ENCODE assay signal across 12 cellular contexts in the genomic region with DNA sequence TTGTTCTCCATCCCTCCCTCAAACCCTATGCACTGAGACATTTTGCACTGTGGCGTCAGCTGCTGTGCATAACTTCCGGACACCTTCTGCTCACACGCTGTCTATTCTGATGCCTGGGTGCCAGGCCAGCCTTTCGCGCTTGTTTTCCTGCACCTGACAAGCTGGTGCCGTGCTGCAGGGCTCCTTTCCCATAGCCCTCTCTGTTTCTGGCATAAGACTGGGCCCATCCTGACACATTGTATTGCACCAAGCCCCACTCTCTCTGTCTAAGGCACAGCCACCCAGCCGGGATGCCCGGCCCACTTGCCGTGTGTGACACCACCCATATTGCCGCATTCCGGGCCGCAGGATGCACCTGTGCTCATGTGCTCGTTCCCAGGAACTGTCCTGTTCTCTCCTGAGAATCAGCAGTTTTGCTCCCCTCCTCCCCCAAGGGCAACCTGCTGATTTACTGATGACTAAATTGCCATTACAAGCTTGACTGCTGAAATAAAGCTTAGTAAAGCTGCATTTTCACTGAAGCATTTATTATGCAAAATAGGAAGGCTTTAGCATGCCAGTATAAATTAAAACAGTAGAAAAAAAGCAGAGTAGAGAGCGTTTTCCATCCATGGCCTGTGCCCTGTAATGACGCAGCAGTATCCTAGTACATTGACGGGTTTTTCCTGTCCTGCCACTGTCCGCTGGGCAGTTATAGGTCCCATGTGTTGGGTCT.
DNase-seq lines count a peak whose midpoint lies in the region; ATAC-seq and FAIRE-seq lines count a peak whose summit lies in the region.
"Had no signal": no experiment of that assay in that cellular context is flagged by ENCODE, and none has a peak within 500 bp of the region (broad histone marks: within the 10 kb centered on the region; RNA-seq: fewer than 3 reads in every experiment).

No MANE protein-coding gene starts in this region.

- peak overlapping the region; percentile 76 for H3K9ac ChIP-seq in BLaER1

- H3K27me3 Mint-ChIP-seq in central memory CD8-positive, alpha-beta T cell, result no peaks in the 10 kb centered on the region
- no peaks in the 10 kb centered on the region for H3K27me3 Mint-ChIP-seq in activated T-helper 2 cell treated with anti-CD3 and anti-CD28 coated beads, Interferon-gamma antibody, Interleukin-2, Interleukin-4, amounts not matched to agents 10 μg/mL and 5 μg/mL and 100 μg/mL, durations not matched to agents 14 hours and 24 hours and 36 hours (ENCODE audit: low read depth)

- peak overlapping the region; percentile 88 for H3K27ac Mint-ChIP-seq in central memory CD8-positive, alpha-beta T cell (ENCODE audit: low read depth)
- H3K27ac Mint-ChIP-seq in activated T-helper 2 cell treated with anti-CD3 and anti-CD28 coated beads, Interferon-gamma antibody, Interleukin-2, Interleukin-4, amounts not matched to agents 10 μg/mL and 5 μg/mL and 100 μg/mL, durations not matched to agents 14 hours and 24 hours and 36 hours, result no peak overlapping the region

- DNase-seq in GM19239 (ENCODE audit: insufficient read length, low spot score) (no peak), pons (ENCODE audit: low spot score) (no peak), foreskin melanocyte (no peak), SKM-1 (lab: John Stamatoyannopoulos, UW; ENCODE audit: unreplicated experiment) (no peak)
- no peak for DNase-seq in central memory CD8-positive, alpha-beta T cell (ENCODE audit: low spot score in 2 of 2)
- no peak for DNase-seq in activated T-helper 2 cell treated with anti-CD3 and anti-CD28 coated beads, Interferon-gamma antibody, Interleukin-2, Interleukin-4, amounts not matched to agents 10 μg/mL and 5 μg/mL and 100 μg/mL, durations not matched to agents 14 hours and 24 hours and 36 hours (ENCODE audit: low spot score)
- DNase-seq: central memory CD4-positive, alpha-beta T cell; kidney; NCI-H2081 had no signal

- peaks cover 94% of the 10 kb centered on the region for H3K4me1 ChIP-seq in BLaER1

- no peaks in the 10 kb centered on the region for H3K27me3 ChIP-seq in BLaER1

- peak; percentile 85 for FAIRE-seq in GM19239 (lab: Jason Lieb, UNC)
- FAIRE-seq: kidney had no signal

- H3K27ac ChIP-seq in BLaER1, result peak overlapping the region; percentile 92

- H3K36me3 Mint-ChIP-seq in central memory CD8-positive, alpha-beta T cell (ENCODE audit: insufficient read depth), result peaks cover 24% of the 10 kb centered on the region
- H3K36me3 Mint-ChIP-seq in activated T-helper 2 cell treated with anti-CD3 and anti-CD28 coated beads, Interferon-gamma antibody, Interleukin-2, Interleukin-4, amounts not matched to agents 10 μg/mL and 5 μg/mL and 100 μg/mL, durations not matched to agents 14 hours and 24 hours and 36 hours (ENCODE audit: low read depth), result peaks cover 43% of the 10 kb centered on the region

- H4K20me1 ChIP-seq in BLaER1, result no peaks in the 10 kb centered on the region

- ATAC-seq in HG03280 (IDR thresholded peaks at IDR 0.05; ENCODE audit: unreplicated experiment), result peak; percentile 53
- peak; percentile 58 for ATAC-seq in central memory CD8-positive, alpha-beta T cell (replicated peaks; ENCODE audit: extremely low read depth, poor library complexity, severe bottlenecking)

- H3K36me3 ChIP-seq in BLaER1, result no peaks in the 10 kb centered on the region

- H3K9me3 ChIP-seq in BLaER1, result peaks cover 1% of the 10 kb centered on the region; the same call in 1 of the 2 replicates

- peak overlapping the region; percentile 43 for H3K4me3 ChIP-seq in BLaER1

- H3K4me1 Mint-ChIP-seq in central memory CD8-positive, alpha-beta T cell, result peaks cover 21% of the 10 kb centered on the region
- H3K4me1 Mint-ChIP-seq in activated T-helper 2 cell treated with anti-CD3 and anti-CD28 coated beads, Interferon-gamma antibody, Interleukin-2, Interleukin-4, amounts not matched to agents 10 μg/mL and 5 μg/mL and 100 μg/mL, durations not matched to agents 14 hours and 24 hours and 36 hours (ENCODE audit: low read depth), result peaks cover 4% of the 10 kb centered on the region

- H3K9me3 Mint-ChIP-seq in central memory CD8-positive, alpha-beta T cell, result no peaks in the 10 kb centered on the region
- no peaks in the 10 kb centered on the region for H3K9me3 Mint-ChIP-seq in activated T-helper 2 cell treated with anti-CD3 and anti-CD28 coated beads, Interferon-gamma antibody, Interleukin-2, Interleukin-4, amounts not matched to agents 10 μg/mL and 5 μg/mL and 100 μg/mL, durations not matched to agents 14 hours and 24 hours and 36 hours
- H3K9me3 Mint-ChIP-seq: CD14-positive monocyte had no signal

- intact Hi-C loops in activated T-helper 2 cell treated with anti-CD3 and anti-CD28 coated beads, Interferon-gamma antibody, Interleukin-2, Interleukin-4, amounts not matched to agents 10 μg/mL and 5 μg/mL and 100 μg/mL, durations not matched to agents 14 hours and 24 hours and 36 hours (cut with micrococcal nuclease), result no loop called here

- peak overlapping the region; percentile 38 for H3K4me3 Mint-ChIP-seq in central memory CD8-positive, alpha-beta T cell
- no peak overlapping the region for H3K4me3 Mint-ChIP-seq in activated T-helper 2 cell treated with anti-CD3 and anti-CD28 coated beads, Interferon-gamma antibody, Interleukin-2, Interleukin-4, amounts not matched to agents 10 μg/mL and 5 μg/mL and 100 μg/mL, durations not matched to agents 14 hours and 24 hours and 36 hours (ENCODE audit: low read depth)
- H3K4me3 Mint-ChIP-seq: CD14-positive monocyte had no signal

- H3K4me2 ChIP-seq in BLaER1, result peak overlapping the region; percentile 90
